In genomic region chr17:8986295-8986694, GRCh38 we compare ENCODE assay signal across 19 cellular contexts. TPM values are rescaled to one million over a fixed set of nuclear protein-coding genes. Genes with fewer than 3 reads are reported as not detected.
DNase-seq lines count a peak whose midpoint lies in the region; ATAC-seq, FAIRE-seq and TF ChIP-seq lines count a peak whose summit lies in the region.
"Had no signal": no experiment of that assay in that cellular context is flagged by ENCODE, and none has a peak within 500 bp of the region (broad histone marks: within the 10 kb centered on the region; RNA-seq: fewer than 3 reads in every experiment).

No MANE protein-coding gene starts in this region.

- no peaks in the 10 kb centered on the region for H4K20me1 ChIP-seq in DOHH2 (ENCODE audit: control insufficient read depth, insufficient read depth, low read depth, low read length)
- no peaks in the 10 kb centered on the region for H4K20me1 ChIP-seq in OCI-LY1 (ENCODE audit: insufficient read depth, low read length)

- H3K4me2 ChIP-seq in DOHH2 (ENCODE audit: low read length) (peak overlapping the region; percentile 51), OCI-LY1 (ENCODE audit: low read length) (no peak overlapping the region)

- no peak overlapping the region for H3K4me3 ChIP-seq in A673 (ENCODE audit: low read depth, low read length, poor library complexity, severe bottlenecking)
- peak overlapping the region; percentile 46 for H3K4me3 ChIP-seq in DOHH2 (ENCODE audit: low read length)
- H3K4me3 ChIP-seq in OCI-LY1 (ENCODE audit: low read depth, low read length, poor library complexity, severe bottlenecking) = no peak overlapping the region
- H3K4me3 ChIP-seq in bronchial epithelial cell (ENCODE audit: low read depth, low read length) = no peak overlapping the region
- H3K4me3 ChIP-seq: testis had no signal

- intact Hi-C loops in A673 (cut with micrococcal nuclease; ENCODE audit: unreplicated experiment) = no loop called here

- BruUV-seq in A673 (replicated peaks; lab: Mats Ljungman, UMichigan) = no TSS peak

- H2AFZ ChIP-seq in OCI-LY1 (ENCODE audit: low read length) = no peak overlapping the region

- POLR2A ChIA-PET in A673 (lab: Charles Lee; ENCODE audit: low non-redundant PET) = no interaction called here

- H3K79me2 ChIP-seq in DOHH2 (ENCODE audit: control insufficient read depth, low read length) (no peaks in the 10 kb centered on the region), OCI-LY1 (ENCODE audit: insufficient read depth, low read length) (no peaks in the 10 kb centered on the region)

- H3K27me3 ChIP-seq in A673 (replicated peaks; ENCODE audit: insufficient read depth, low read depth, low read length, poor library complexity) = no peaks in the 10 kb centered on the region
- H3K27me3 ChIP-seq in DOHH2 (ENCODE audit: control insufficient read depth, low read length) = no peaks in the 10 kb centered on the region
- no peaks in the 10 kb centered on the region for H3K27me3 ChIP-seq in OCI-LY1 (ENCODE audit: insufficient read depth, low read length)
- no peaks in the 10 kb centered on the region for H3K27me3 ChIP-seq in bronchial epithelial cell (ENCODE audit: control insufficient read depth, insufficient read depth, low read length)
- H3K27me3 ChIP-seq: testis had no signal

- no peaks in the 10 kb centered on the region for H3K4me1 ChIP-seq in A673 (ENCODE audit: insufficient read depth, low read length, poor library complexity, severe bottlenecking)
- peaks cover 15% of the 10 kb centered on the region for H3K4me1 ChIP-seq in DOHH2 (ENCODE audit: control insufficient read depth, low read length)
- H3K4me1 ChIP-seq in OCI-LY1 (ENCODE audit: insufficient read depth, low read length, severe bottlenecking) = no peaks in the 10 kb centered on the region
- H3K4me1 ChIP-seq: testis had no signal

- no peaks in the 10 kb centered on the region for H3K9me2 ChIP-seq in DOHH2 (replicated peaks; ENCODE audit: control insufficient read depth, low read length)
- no peaks in the 10 kb centered on the region for H3K9me2 ChIP-seq in OCI-LY1 (ENCODE audit: low read depth, low read length)

- H3K36me3 ChIP-seq in A673 (ENCODE audit: insufficient read depth, low read length, poor library complexity, severe bottlenecking) (no peaks in the 10 kb centered on the region), DOHH2 (ENCODE audit: control insufficient read depth, low read length) (no peaks in the 10 kb centered on the region), OCI-LY1 (ENCODE audit: insufficient read depth, low read length) (no peaks in the 10 kb centered on the region), bronchial epithelial cell (ENCODE audit: control insufficient read depth, insufficient read depth, low read length) (no peaks in the 10 kb centered on the region)

- H3F3A ChIP-seq in DOHH2 (ENCODE audit: control insufficient read depth, insufficient read depth) (no peaks in the 10 kb centered on the region), OCI-LY1 (ENCODE audit: insufficient read depth, low read length) (no peaks in the 10 kb centered on the region)

- FAIRE-seq in bronchial epithelial cell (lab: Jason Lieb, UNC) = no peak
- FAIRE-seq: HTR-8/SVneo had no signal

- no peak overlapping the region for H3K27ac ChIP-seq in A673 (ENCODE audit: low read depth, low read length, poor library complexity, severe bottlenecking)
- no peak overlapping the region for H3K27ac ChIP-seq in DOHH2 (ENCODE audit: low read depth, low read length)
- H3K27ac ChIP-seq in OCI-LY1 (ENCODE audit: low read depth, low read length, poor library complexity, severe bottlenecking) = no peak overlapping the region
- H3K27ac ChIP-seq: testis had no signal

- TF ChIP-seq CTCF in A673 (conservative IDR thresholded peaks at IDR 0.05; ENCODE audit: low read depth, low read length) (0 out of 2 replicates have a peak, but pooled peaks have one; percentile 14), DOHH2 (IDR thresholded peaks at IDR 0.05; ENCODE audit: low read depth, low read length, poor library complexity, severe bottlenecking) (peak; percentile 54), OCI-LY1 (IDR thresholded peaks at IDR 0.05; ENCODE audit: low read length) (peak; percentile 27; the same call in 1 of the 2 replicates), bronchial epithelial cell (IDR thresholded peaks at IDR 0.05; ENCODE audit: insufficient read depth, low read length, severe bottlenecking) (no peak)

- CTCF ChIA-PET in A673 (lab: Charles Lee) = no interaction called here

- no peak for DNase-seq in A673 (ENCODE audit: low spot score)
- DNase-seq in bronchial epithelial cell (ENCODE audit: low read depth) = peak; percentile 13
- no peak for DNase-seq in NCI-H187 treated with DMSO at 0.1 percent for 48 hours (lab: John Stamatoyannopoulos, UW)
- DNase-seq in GM19238 (ENCODE audit: insufficient read length, low spot score) = no peak
- DNase-seq in globus pallidus (ENCODE audit: low spot score) = no peak
- DNase-seq: activated CD8-positive, alpha-beta memory T cell treated with anti-CD3 and anti-CD28 coated beads, Interleukin-2, amount 10 ng/mL, durations not matched to agents 7 days and 5 days; activated effector memory CD4-positive, alpha-beta T cell treated with anti-CD3 and anti-CD28 coated beads, Interleukin-2, amount 50 U/mL, for 16 hours; effector memory CD4-positive, alpha-beta T cell; hypothalamus; mesendoderm; NCI-H1694 treated with DMSO at 0.1 percent for 48 hours; NCI-H524; testis had no signal

- H3K9me3 ChIP-seq in A673 (ENCODE audit: low read depth, low read length, poor library complexity, severe bottlenecking) (peaks cover 5% of the 10 kb centered on the region), DOHH2 (ENCODE audit: control insufficient read depth, insufficient read depth, low read length) (peaks cover 3% of the 10 kb centered on the region; the same call in 1 of the 2 replicates), OCI-LY1 (ENCODE audit: low read length) (no peaks in the 10 kb centered on the region)
- H3K9me3 ChIP-seq: testis had no signal

- ATAC-seq in GM19023 (IDR thresholded peaks at IDR 0.05; ENCODE audit: unreplicated experiment) = no peak
- ATAC-seq: activated CD4-positive, CD25-positive, alpha-beta regulatory T cell treated with anti-CD3 and anti-CD28 coated beads, Interleukin-2, amount 50 U/mL, for 24 hours; activated CD8-positive, alpha-beta memory T cell treated with anti-CD3 and anti-CD28 coated beads, Interleukin-2, amount 10 ng/mL, durations not matched to agents 7 days and 5 days had no signal

- no peak overlapping the region for H3K9ac ChIP-seq in OCI-LY1 (ENCODE audit: low read length)

RNA-seq across cellular contexts. Expression of gene PIK3R5, which starts 20.8 kb away (rescaled TPM):
- total RNA-seq in A673 (2021) (0.09 and 0.24 TPM in 2 replicates), bronchial epithelial cell (not detected in 2 replicates)
- total RNA-seq: pulmonary artery endothelial cell had no signal

RNA-seq across cellular contexts. Expression of gene NTN1, which starts 35.0 kb away (rescaled TPM):
- total RNA-seq in A673 (2021) (4.3 TPM in 2 replicates), bronchial epithelial cell (under 0.01 and 0.51 TPM in 2 replicates)
